In the genomic region with DNA sequence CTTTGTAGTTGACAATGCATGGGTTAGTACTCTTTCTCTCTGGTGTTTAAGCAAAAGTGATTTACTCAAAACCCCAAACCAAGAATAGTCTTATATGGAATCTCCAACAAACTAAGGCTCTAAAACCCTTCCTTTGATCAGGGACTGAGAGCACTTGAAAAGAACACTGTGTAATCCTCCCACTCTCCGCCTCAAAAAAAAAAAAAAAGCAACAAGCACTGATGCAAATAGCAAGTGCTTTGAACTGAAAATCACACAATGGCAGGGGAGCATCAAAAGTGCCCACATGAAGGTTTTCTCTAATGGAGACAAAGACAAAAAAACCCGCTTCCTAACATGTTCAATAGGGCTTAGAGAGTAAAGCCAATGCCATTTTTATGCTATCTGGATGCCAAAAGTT, we compare ENCODE assay signal across 19 cellular contexts.
A peak's percentile ranks its signal among the peaks of the same experiment; 100 is the strongest.
DNase-seq lines count a peak whose midpoint lies in the region; ATAC-seq and TF ChIP-seq lines count a peak whose summit lies in the region.
"Had no signal": no experiment of that assay in that cellular context is flagged by ENCODE, and none has a peak within 500 bp of the region (broad histone marks: within the 10 kb centered on the region; RNA-seq: fewer than 3 reads in every experiment).

No MANE protein-coding gene starts in this region.

- peaks cover 2% of the 10 kb centered on the region for H3K27me3 Mint-ChIP-seq in neural progenitor cell (ENCODE audit: insufficient read depth, low read depth)

- no peak overlapping the region for H3K9ac ChIP-seq in BLaER1
- H3K9ac ChIP-seq in neural progenitor cell, result no peak overlapping the region
- H3K9ac ChIP-seq: GM23248 had no signal

- DNase-seq in Jurkat, Clone E6-1 (ENCODE audit: low read depth, low spot score), result peak; percentile 0
- DNase-seq in SW480 (ENCODE audit: low spot score) (peak; percentile 58), neural progenitor cell (ENCODE audit: low spot score) (peak; percentile 52), NCI-H1417 (lab: John Stamatoyannopoulos, UW) (no peak)
- DNase-seq in activated CD8-positive, alpha-beta memory T cell treated with anti-CD3 and anti-CD28 coated beads for 24 hours, result no peak
- DNase-seq: C1 segment of cervical spinal cord; Calu3; CD4-positive, alpha-beta memory T cell; COR-L47; DMS53; DMS79 treated with DMSO at 0.1 percent for 48 hours; GM23248; H9 had no signal

- H2AFZ ChIP-seq in neural progenitor cell (replicated peaks), result no peak overlapping the region
- H2AFZ ChIP-seq: GM23248 had no signal

- peaks cover 4% of the 10 kb centered on the region for H3K36me3 Mint-ChIP-seq in neural progenitor cell
- H3K36me3 Mint-ChIP-seq: CD4-positive, alpha-beta memory T cell had no signal

- no peak overlapping the region for H3K4me3 Mint-ChIP-seq in neural progenitor cell
- H3K4me3 Mint-ChIP-seq: B cell; CD4-positive, alpha-beta memory T cell; H9 had no signal

- H3K4me1 Mint-ChIP-seq in neural progenitor cell, result peaks cover 29% of the 10 kb centered on the region
- H3K4me1 Mint-ChIP-seq: B cell; CD4-positive, alpha-beta memory T cell had no signal

- ATAC-seq in activated CD4-positive, CD25-positive, alpha-beta regulatory T cell treated with anti-CD3 and anti-CD28 coated beads, Interleukin-2, amount 50 U/mL, for 24 hours, result no peak
- no peak for ATAC-seq in GM19395 (IDR thresholded peaks at IDR 0.05; ENCODE audit: unreplicated experiment)
- ATAC-seq: HCT116 had no signal

- no peak for TF ChIP-seq CTCF in neural progenitor cell (IDR thresholded peaks at IDR 0.05)

- H3K4me2 ChIP-seq in BLaER1, result peak overlapping the region; percentile 12
- peak overlapping the region; percentile 3 for H3K4me2 ChIP-seq in neural progenitor cell

- H3K27me3 ChIP-seq in BLaER1 (no peaks in the 10 kb centered on the region), neural progenitor cell (no peaks in the 10 kb centered on the region)

- H3K36me3 ChIP-seq in BLaER1 (no peaks in the 10 kb centered on the region), neural progenitor cell (no peaks in the 10 kb centered on the region)

- peaks cover 4% of the 10 kb centered on the region for H3F3A ChIP-seq in neural progenitor cell (ENCODE audit: low read depth)

- H3K4me3 ChIP-seq in BLaER1, result no peak overlapping the region
- no peak overlapping the region for H3K4me3 ChIP-seq in Jurkat, Clone E6-1 (ENCODE audit: low read length)
- H3K4me3 ChIP-seq in neural progenitor cell, result no peak overlapping the region
- H3K4me3 ChIP-seq: GM23248 had no signal

- H3K27ac ChIP-seq in BLaER1 (no peak overlapping the region), neural progenitor cell (no peak overlapping the region)
- H3K27ac ChIP-seq: 22Rv1, GM23248 had no signal

- peaks cover 10% of the 10 kb centered on the region for H3K9me3 Mint-ChIP-seq in neural progenitor cell
- H3K9me3 Mint-ChIP-seq: H9 had no signal

- H4K20me1 ChIP-seq in BLaER1 (no peaks in the 10 kb centered on the region), neural progenitor cell (ENCODE audit: low read depth) (no peaks in the 10 kb centered on the region)

- peaks cover 9% of the 10 kb centered on the region for H3K9me3 ChIP-seq in BLaER1
- H3K9me3 ChIP-seq in neural progenitor cell (ENCODE audit: low read depth), result no peaks in the 10 kb centered on the region

- H3K4me1 ChIP-seq in BLaER1 (peaks cover 43% of the 10 kb centered on the region), neural progenitor cell (peaks cover 12% of the 10 kb centered on the region)

- no peaks in the 10 kb centered on the region for H3K79me2 ChIP-seq in neural progenitor cell (ENCODE audit: low read depth)

- H3K27ac Mint-ChIP-seq in neural progenitor cell, result no peak overlapping the region
- H3K27ac Mint-ChIP-seq: B cell; CD4-positive, alpha-beta memory T cell; H9 had no signal

Comparison
In these comparisons a context has a peak if more than half of its experiments do, and no peak if none do; other contexts are left out.
1. DNase-seq: peak in Jurkat, Clone E6-1 (single experiment), SW480 (single experiment) and neural progenitor cell (single experiment); none in NCI-H1417 (0 of 3) and activated CD8-positive, alpha-beta memory T cell treated with anti-CD3 and anti-CD28 coated beads for 24 hours (single experiment).